1 cellular context compared by ENCODE assay signal in genomic region chr12:127120851-127121250, GRCh38.
TF ChIP-seq lines count a peak whose summit lies in the region.

No MANE protein-coding gene starts in this region.

TF ChIP-seq in K562, 482 proteins besides CTCF, POLR2A, EP300 and RAD21 (continued from another document):
- TF ChIP-seq ZNF407 (IDR thresholded peaks at IDR 0.05; ENCODE audit: low read depth) (no peak), NCOR1 (IDR thresholded peaks at IDR 0.05) (no peak), C11orf30 (IDR thresholded peaks at IDR 0.05; ENCODE audit: low read depth) (peak; percentile 88), NFE2 (IDR thresholded peaks at IDR 0.05; ENCODE audit: low read depth) (peak; percentile 55; the same call in 1 of the 2 replicates), ZSCAN32 (CRISPR knock-in tag; IDR thresholded peaks at IDR 0.05) (no peak), MAFK (IDR thresholded peaks at IDR 0.05; ENCODE audit: low read length) (peak; percentile 64), MAFG (tag; conservative IDR thresholded peaks at IDR 0.05) (peak; percentile 84), MAFF (IDR thresholded peaks at IDR 0.05; ENCODE audit: low read length) (peak; percentile 70; the same call in 1 of the 2 replicates), ASH1L (IDR thresholded peaks at IDR 0.05; ENCODE audit: borderline replicate concordance, low read depth, partially characterized antibody) (no peak), ELF2 (CRISPR knock-in tag; IDR thresholded peaks at IDR 0.05) (no peak), CBFB (CRISPR knock-in tag; IDR thresholded peaks at IDR 0.05) (no peak)
- TF ChIP-seq, protein P1, sequence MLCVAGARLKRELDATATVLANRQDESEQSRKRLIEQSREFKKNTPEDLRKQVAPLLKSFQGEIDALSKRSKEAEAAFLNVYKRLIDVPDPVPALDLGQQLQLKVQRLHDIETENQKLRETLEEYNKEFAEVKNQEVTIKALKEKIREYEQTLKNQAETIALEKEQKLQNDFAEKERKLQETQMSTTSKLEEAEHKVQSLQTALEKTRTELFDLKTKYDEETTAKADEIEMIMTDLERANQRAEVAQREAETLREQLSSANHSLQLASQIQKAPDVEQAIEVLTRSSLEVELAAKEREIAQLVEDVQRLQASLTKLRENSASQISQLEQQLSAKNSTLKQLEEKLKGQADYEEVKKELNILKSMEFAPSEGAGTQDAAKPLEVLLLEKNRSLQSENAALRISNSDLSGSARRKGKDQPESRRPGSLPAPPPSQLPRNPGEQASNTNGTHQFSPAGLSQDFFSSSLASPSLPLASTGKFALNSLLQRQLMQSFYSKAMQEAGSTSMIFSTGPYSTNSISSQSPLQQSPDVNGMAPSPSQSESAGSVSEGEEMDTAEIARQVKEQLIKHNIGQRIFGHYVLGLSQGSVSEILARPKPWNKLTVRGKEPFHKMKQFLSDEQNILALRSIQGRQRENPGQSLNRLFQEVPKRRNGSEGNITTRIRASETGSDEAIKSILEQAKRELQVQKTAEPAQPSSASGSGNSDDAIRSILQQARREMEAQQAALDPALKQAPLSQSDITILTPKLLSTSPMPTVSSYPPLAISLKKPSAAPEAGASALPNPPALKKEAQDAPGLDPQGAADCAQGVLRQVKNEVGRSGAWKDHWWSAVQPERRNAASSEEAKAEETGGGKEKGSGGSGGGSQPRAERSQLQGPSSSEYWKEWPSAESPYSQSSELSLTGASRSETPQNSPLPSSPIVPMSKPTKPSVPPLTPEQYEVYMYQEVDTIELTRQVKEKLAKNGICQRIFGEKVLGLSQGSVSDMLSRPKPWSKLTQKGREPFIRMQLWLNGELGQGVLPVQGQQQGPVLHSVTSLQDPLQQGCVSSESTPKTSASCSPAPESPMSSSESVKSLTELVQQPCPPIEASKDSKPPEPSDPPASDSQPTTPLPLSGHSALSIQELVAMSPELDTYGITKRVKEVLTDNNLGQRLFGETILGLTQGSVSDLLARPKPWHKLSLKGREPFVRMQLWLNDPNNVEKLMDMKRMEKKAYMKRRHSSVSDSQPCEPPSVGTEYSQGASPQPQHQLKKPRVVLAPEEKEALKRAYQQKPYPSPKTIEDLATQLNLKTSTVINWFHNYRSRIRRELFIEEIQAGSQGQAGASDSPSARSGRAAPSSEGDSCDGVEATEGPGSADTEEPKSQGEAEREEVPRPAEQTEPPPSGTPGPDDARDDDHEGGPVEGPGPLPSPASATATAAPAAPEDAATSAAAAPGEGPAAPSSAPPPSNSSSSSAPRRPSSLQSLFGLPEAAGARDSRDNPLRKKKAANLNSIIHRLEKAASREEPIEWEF (CRISPR knock-in tag; IDR thresholded peaks at IDR 0.05) = 0 out of 2 replicates have a peak, but pooled peaks have one; percentile 33
